8 cellular contexts compared by ENCODE assay signal in genomic region chr6:31202259-31203166, GRCh38. TPM values are rescaled to one million over a fixed set of nuclear protein-coding genes. Genes with fewer than 3 reads are reported as not detected.
DNase-seq lines count a peak whose midpoint lies in the region; ATAC-seq and TF ChIP-seq lines count a peak whose summit lies in the region.

No MANE protein-coding gene starts in this region.

- H3K4me3 ChIP-seq in hepatocyte: no peak overlapping the region
- peak overlapping the region; percentile 70 for H3K4me3 ChIP-seq in thoracic aorta

- no peaks in the 10 kb centered on the region for H4K20me1 ChIP-seq in hepatocyte (ENCODE audit: insufficient read depth, poor library complexity, severe bottlenecking)

- H3K27me3 ChIP-seq in hepatocyte (no peaks in the 10 kb centered on the region), thoracic aorta (replicated peaks; ENCODE audit: insufficient read depth) (no peaks in the 10 kb centered on the region)

- H3K4me2 ChIP-seq in hepatocyte: peak overlapping the region; percentile 64

- H3K9me3 ChIP-seq in T-helper 17 cell (ENCODE audit: control insufficient read depth, low read length, poor library complexity, severe bottlenecking) (no peaks in the 10 kb centered on the region), hepatocyte (ENCODE audit: low read depth) (no peaks in the 10 kb centered on the region), thoracic aorta (no peaks in the 10 kb centered on the region)

- peaks cover 2% of the 10 kb centered on the region for H3K79me2 ChIP-seq in hepatocyte

- H3K4me1 Mint-ChIP-seq in activated CD8-positive, alpha-beta memory T cell treated with anti-CD3 and anti-CD28 coated beads, Interleukin-2, amount 10 ng/mL, durations not matched to agents 7 days and 5 days: peaks cover 63% of the 10 kb centered on the region
- H3K4me1 Mint-ChIP-seq in T-helper 17 cell: peaks cover 48% of the 10 kb centered on the region

- H3K36me3 Mint-ChIP-seq in activated CD8-positive, alpha-beta memory T cell treated with anti-CD3 and anti-CD28 coated beads, Interleukin-2, amount 10 ng/mL, durations not matched to agents 7 days and 5 days: peaks cover 41% of the 10 kb centered on the region
- peaks cover 3% of the 10 kb centered on the region for H3K36me3 Mint-ChIP-seq in T-helper 17 cell (ENCODE audit: low read depth)

- H3K9me2 ChIP-seq in hepatocyte (replicated peaks; ENCODE audit: insufficient read depth): no peaks in the 10 kb centered on the region

- H3K27me3 Mint-ChIP-seq in activated CD8-positive, alpha-beta memory T cell treated with anti-CD3 and anti-CD28 coated beads, Interleukin-2, amount 10 ng/mL, durations not matched to agents 7 days and 5 days: no peaks in the 10 kb centered on the region
- no peaks in the 10 kb centered on the region for H3K27me3 Mint-ChIP-seq in T-helper 17 cell

- DNase-seq in activated CD8-positive, alpha-beta memory T cell treated with anti-CD3 and anti-CD28 coated beads, Interleukin-2, amount 10 ng/mL, durations not matched to agents 7 days and 5 days: no peak
- no peak for DNase-seq in activated CD8-positive, alpha-beta memory T cell treated with anti-CD3 and anti-CD28 coated beads for 24 hours
- DNase-seq in T-helper 17 cell: no peak
- peak; percentile 34 for DNase-seq in hepatocyte (ENCODE audit: low spot score)
- DNase-seq in thoracic aorta (ENCODE audit: low spot score): no peak
- no peak for DNase-seq in NCI-H187 treated with DMSO at 0.1 percent for 48 hours (lab: John Stamatoyannopoulos, UW)
- no peak for DNase-seq in NCI-H1930 (lab: John Stamatoyannopoulos, UW)

- no peaks in the 10 kb centered on the region for H3K36me3 ChIP-seq in hepatocyte (replicated peaks; ENCODE audit: insufficient read depth, low read depth)
- H3K36me3 ChIP-seq in thoracic aorta: no peaks in the 10 kb centered on the region

- H3K27ac Mint-ChIP-seq in activated CD8-positive, alpha-beta memory T cell treated with anti-CD3 and anti-CD28 coated beads, Interleukin-2, amount 10 ng/mL, durations not matched to agents 7 days and 5 days: peak overlapping the region; percentile 95
- peak overlapping the region; percentile 95 for H3K27ac Mint-ChIP-seq in T-helper 17 cell

- peaks cover 8% of the 10 kb centered on the region for H3K4me1 ChIP-seq in hepatocyte (ENCODE audit: insufficient read depth)
- H3K4me1 ChIP-seq in thoracic aorta (ENCODE audit: control insufficient read depth in 1 of 2, low read depth in 2 of 2): peaks cover 22 to 23% of the 10 kb centered on the region in 2 donors

- no peak overlapping the region for H2AFZ ChIP-seq in hepatocyte

- H3K9me3 Mint-ChIP-seq in activated CD8-positive, alpha-beta memory T cell treated with anti-CD3 and anti-CD28 coated beads, Interleukin-2, amount 10 ng/mL, durations not matched to agents 7 days and 5 days (ENCODE audit: low read depth): peaks cover 2% of the 10 kb centered on the region

- ATAC-seq in activated CD8-positive, alpha-beta memory T cell treated with anti-CD3 and anti-CD28 coated beads, Interleukin-2, amount 10 ng/mL, durations not matched to agents 7 days and 5 days: peak; percentile 1
- no peak for ATAC-seq in T-helper 17 cell
- ATAC-seq in thoracic aorta (ENCODE audit: insufficient number of reproducible peaks, low FRiP score, low read depth): no peak
- ATAC-seq in HG03280 (IDR thresholded peaks at IDR 0.05; ENCODE audit: unreplicated experiment): no peak

- WGBS in hepatocyte (ENCODE audit: low lambda C conversion rate, missing lambda C conversion rate): 62% methylated on average over 10 of the region's 11 CpGs

- TF ChIP-seq CTCF in hepatocyte (IDR thresholded peaks at IDR 0.05; ENCODE audit: poor library complexity): no peak
- no peak for TF ChIP-seq CTCF in thoracic aorta (IDR thresholded peaks at IDR 0.05)

- CTCF ChIA-PET in activated CD8-positive, alpha-beta memory T cell treated with anti-CD3 and anti-CD28 coated beads, Interleukin-2, amount 10 ng/mL, durations not matched to agents 7 days and 5 days (lab: Charles Lee): interaction anchor here (0.7 to 2.7 kb wide), 5 partner anchors 8 to 164 kb away, joined by 3 to 14 read pairs (median 5); no protein-coding TSS in a partner anchor

- peak overlapping the region; percentile 82 for H3K4me3 Mint-ChIP-seq in activated CD8-positive, alpha-beta memory T cell treated with anti-CD3 and anti-CD28 coated beads, Interleukin-2, amount 10 ng/mL, durations not matched to agents 7 days and 5 days
- H3K4me3 Mint-ChIP-seq in T-helper 17 cell: peak overlapping the region; percentile 57

- peak overlapping the region; percentile 93 for H3K27ac ChIP-seq in hepatocyte
- peak overlapping the region; percentile 73 for H3K27ac ChIP-seq in thoracic aorta

RNA-seq across cellular contexts. Expression of gene POU5F1, which starts 32.0 kb away (rescaled TPM):
- total RNA-seq in activated CD8-positive, alpha-beta memory T cell treated with anti-CD3 and anti-CD28 coated beads, Interleukin-2, amount 10 ng/mL, durations not matched to agents 7 days and 5 days: not detected
- not detected for total RNA-seq in T-helper 17 cell
- 1.1 and 2.1 TPM in 2 replicates for total RNA-seq in hepatocyte
- polyA plus RNA-seq in hepatocyte: 0.94 and 1.8 TPM in 2 replicates
- total RNA-seq in thoracic aorta: 10 to 100 TPM in 1 of 2 donors, 1 to 10 TPM in 1; 4.0 to 12.9 TPM

RNA-seq across cellular contexts. Expression of gene TCF19, which starts 44.1 kb away (rescaled TPM):
- total RNA-seq in activated CD8-positive, alpha-beta memory T cell treated with anti-CD3 and anti-CD28 coated beads, Interleukin-2, amount 10 ng/mL, durations not matched to agents 7 days and 5 days: 100 to 1,000 TPM; 100 to 106 TPM
- total RNA-seq in T-helper 17 cell (1 to 10 TPM; 3.7 to 4.1 TPM), hepatocyte (6.3 and 6.7 TPM in 2 replicates), thoracic aorta (10 to 100 TPM in 1 of 2 donors, 1 to 10 TPM in 1; 1.6 to 15.7 TPM)
- 5.0 and 7.4 TPM in 2 replicates for polyA plus RNA-seq in hepatocyte

RNA-seq across cellular contexts. Expression of gene CCHCR1, which starts 44.9 kb away (rescaled TPM):
- total RNA-seq in activated CD8-positive, alpha-beta memory T cell treated with anti-CD3 and anti-CD28 coated beads, Interleukin-2, amount 10 ng/mL, durations not matched to agents 7 days and 5 days: 10 to 100 TPM; 48.3 to 57.9 TPM
- 10 to 100 TPM; 17.9 to 18.0 TPM for total RNA-seq in T-helper 17 cell
- total RNA-seq in hepatocyte: 7.9 and 8.9 TPM in 2 replicates
- polyA plus RNA-seq in hepatocyte: 6.1 and 13.3 TPM in 2 replicates
- total RNA-seq in thoracic aorta: 10 to 100 TPM; 11.1 to 31.6 TPM

Comparison
In these comparisons a context has a peak if more than half of its experiments do, and no peak if none do; other contexts are left out.
1. RNA of gene TCF19, which starts 44.1 kb away (total RNA-seq): 100 to 106 TPM in activated CD8-positive, alpha-beta memory T cell treated with anti-CD3 and anti-CD28 coated beads, Interleukin-2, amount 10 ng/mL, durations not matched to agents 7 days and 5 days; 1.6 to 15.7 TPM in thoracic aorta, 6.3 to 6.7 TPM in hepatocyte and 3.7 to 4.1 TPM in T-helper 17 cell; every median in the first group is over 4 times any median in the second.